8 cellular contexts compared by ENCODE assay signal in the genomic region with DNA sequence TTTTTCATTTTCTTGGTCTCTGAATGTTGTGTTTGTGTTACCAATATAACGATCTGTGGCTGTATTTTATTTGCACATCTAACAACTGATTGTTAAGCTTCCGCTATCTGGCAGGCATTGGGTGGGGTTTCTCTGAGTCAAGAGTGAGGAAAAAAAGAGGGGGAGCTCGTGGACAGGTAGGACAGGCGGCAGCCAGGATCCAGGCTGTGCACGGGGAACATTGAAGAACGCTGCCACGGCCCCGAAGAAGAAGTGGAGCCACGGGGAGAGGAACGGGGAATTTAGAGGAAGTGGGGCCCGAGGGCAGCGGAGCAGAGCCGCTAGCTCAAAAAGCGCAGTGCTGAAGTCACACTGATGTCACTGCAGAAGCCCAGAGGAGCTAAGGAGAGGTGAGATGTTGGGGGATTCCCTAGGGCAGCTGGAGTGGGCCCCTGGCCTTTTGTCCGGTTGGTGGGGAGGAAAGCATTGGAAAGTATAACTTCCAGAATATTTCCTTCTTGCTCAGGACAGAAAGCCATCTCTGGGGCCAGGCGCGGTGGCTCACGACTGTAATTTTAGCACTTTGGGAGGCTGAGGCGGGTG. TPM values are rescaled to one million over a fixed set of nuclear protein-coding genes. Genes with fewer than 3 reads are reported as not detected.
DNase-seq lines count a peak whose midpoint lies in the region; ATAC-seq and TF ChIP-seq lines count a peak whose summit lies in the region.

No MANE protein-coding gene starts in this region.

- DNase-seq in Ammon's horn (ENCODE audit: low spot score) = peak; percentile 64
- DNase-seq in T-helper 9 cell = peak; percentile 48
- peak; percentile 52 for DNase-seq in central memory CD4-positive, alpha-beta T cell
- peak; percentile 65 to 81 (median 73) for DNase-seq in mucosa of descending colon
- no peak for DNase-seq in foreskin melanocyte

- no peak for TF ChIP-seq CTCF in mucosa of descending colon (IDR thresholded peaks at IDR 0.05)

- H3K4me3 ChIP-seq in mucosa of descending colon (no peak overlapping the region), stomach smooth muscle (ENCODE audit: low read length in 2 of 2) (peak overlapping the region; percentile 75 to 79)

- H3K27ac ChIP-seq in stomach smooth muscle (ENCODE audit: low read length) = peak overlapping the region; percentile 19

- no peaks in the 10 kb centered on the region for H3K9me3 ChIP-seq in mucosa of descending colon
- H3K9me3 ChIP-seq in stomach smooth muscle (ENCODE audit: control insufficient read depth in 2 of 2, low read length in 2 of 2) = no peaks in the 10 kb centered on the region

- intact Hi-C loops in mucosa of descending colon (cut with DNase I, micrococcal nuclease) = loop anchor here in 1 of 2 donors (10.0 kb wide), 1 partner anchor 162 kb away; no protein-coding TSS in a partner anchor

- H3K36me3 ChIP-seq in mucosa of descending colon (ENCODE audit: low read depth) (no peaks in the 10 kb centered on the region), stomach smooth muscle (ENCODE audit: control insufficient read depth in 2 of 2, insufficient read depth in 2 of 2, low read length in 2 of 2) (no peaks in the 10 kb centered on the region)

- ATAC-seq in GM19324 (IDR thresholded peaks at IDR 0.05; ENCODE audit: low FRiP score, unreplicated experiment) (peak; percentile 56), HG03432 (IDR thresholded peaks at IDR 0.05; ENCODE audit: unreplicated experiment) (peak; percentile 77), mucosa of descending colon (peak; percentile 60)

- peak overlapping the region in 1 of 2 donors; percentile 62 for H3K9ac ChIP-seq in stomach smooth muscle (ENCODE audit: low read length in 2 of 2)

- peaks cover 5% of the 10 kb centered on the region for H3K4me1 ChIP-seq in mucosa of descending colon (ENCODE audit: low read depth)
- peaks cover 13% of the 10 kb centered on the region for H3K4me1 ChIP-seq in stomach smooth muscle (ENCODE audit: control insufficient read depth, insufficient read depth, low read length)

- H3K27me3 ChIP-seq in stomach smooth muscle (ENCODE audit: control insufficient read depth in 1 of 2, insufficient read depth in 2 of 2, low read length in 2 of 2) = peaks cover 0 to 2% of the 10 kb centered on the region in 2 donors

RNA-seq across cellular contexts. Expression of gene DNMT3A, which starts 20.9 kb away (rescaled TPM):
- 10 to 100 TPM; 31.2 to 50.8 (median 33.0) TPM for total RNA-seq in mucosa of descending colon
